Comparison of ENCODE assay signal across 11 cellular contexts in genomic region chr1:85992756-85993155, GRCh38.
DNase-seq lines count a peak whose midpoint lies in the region; ATAC-seq and TF ChIP-seq lines count a peak whose summit lies in the region.
"Had no signal": no experiment of that assay in that cellular context is flagged by ENCODE, and none has a peak within 500 bp of the region (broad histone marks: within the 10 kb centered on the region; RNA-seq: fewer than 3 reads in every experiment).

No MANE protein-coding gene starts in this region.

- H3K4me3 ChIP-seq in left ventricle myocardium inferior (peak overlapping the region; percentile 36), WI38 (ENCODE audit: low read depth, low read length) (peak overlapping the region; percentile 16; the same call in 1 of the 2 replicates), thoracic aorta (peak overlapping the region; percentile 61)

- H3K4me1 ChIP-seq in left ventricle myocardium inferior = no peaks in the 10 kb centered on the region
- H3K4me1 ChIP-seq in thoracic aorta (ENCODE audit: control insufficient read depth in 1 of 2, low read depth in 2 of 2) = no peaks in the 10 kb centered on the region

- no peak for TF ChIP-seq CTCF in left ventricle myocardium inferior (IDR thresholded peaks at IDR 0.05; ENCODE audit: borderline replicate concordance)
- TF ChIP-seq CTCF in WI38 (IDR thresholded peaks at IDR 0.05; ENCODE audit: low read depth, low read length) = no peak
- TF ChIP-seq CTCF in thoracic aorta (IDR thresholded peaks at IDR 0.05) = no peak
- no peak for TF ChIP-seq CTCF in RWPE1 (conservative IDR thresholded peaks at IDR 0.05; ENCODE audit: low read depth)

- H3K9me3 ChIP-seq in left ventricle myocardium inferior (replicated peaks) (no peaks in the 10 kb centered on the region), thoracic aorta (no peaks in the 10 kb centered on the region)

- H3K27ac ChIP-seq in left ventricle myocardium inferior (replicated peaks) = no peak overlapping the region
- H3K27ac ChIP-seq in thoracic aorta = no peak overlapping the region
- H3K27ac ChIP-seq in RWPE1 = no peak overlapping the region
- H3K27ac ChIP-seq: C4-2B had no signal

- POLR2A ChIA-PET in RWPE1 (lab: Yijun Ruan, JAX; ENCODE audit: low non-redundant PET) = no interaction called here

- CTCF ChIA-PET in RWPE1 (lab: Yijun Ruan, JAX) = interaction anchor here (0.6 kb wide), 1 partner anchor 32 kb away, joined by 3 read pairs; no protein-coding TSS in a partner anchor

- DNase-seq in left ventricle myocardium inferior (no peak), cardiac septum (ENCODE audit: low spot score) (no peak), thoracic aorta (ENCODE audit: low spot score) (no peak), RWPE1 (ENCODE audit: low spot score) (no peak), activated gamma-delta T cell (lab: John Stamatoyannopoulos, UW) (no peak), T-helper 1 cell (no peak)
- DNase-seq: activated naive CD8-positive, alpha-beta T cell treated with anti-CD3 and anti-CD28 coated beads, Interleukin-2, amount 10 ng/mL, durations not matched to agents 7 days and 5 days; NCI-H1694 had no signal

- H3K36me3 ChIP-seq in left ventricle myocardium inferior (no peaks in the 10 kb centered on the region), thoracic aorta (no peaks in the 10 kb centered on the region)

- intact Hi-C loops in left ventricle myocardium inferior (cut with micrococcal nuclease) (no loop called here), cardiac septum (cut with DNase I) (no loop called here)

- ATAC-seq in HG03135 (IDR thresholded peaks at IDR 0.05; ENCODE audit: unreplicated experiment) (peak; percentile 50), thoracic aorta (ENCODE audit: insufficient number of reproducible peaks, low FRiP score, low read depth) (no peak)

- H3K27me3 ChIP-seq in left ventricle myocardium inferior (ENCODE audit: low read depth) (no peaks in the 10 kb centered on the region), thoracic aorta (replicated peaks; ENCODE audit: insufficient read depth) (no peaks in the 10 kb centered on the region)
